In the genomic region with DNA sequence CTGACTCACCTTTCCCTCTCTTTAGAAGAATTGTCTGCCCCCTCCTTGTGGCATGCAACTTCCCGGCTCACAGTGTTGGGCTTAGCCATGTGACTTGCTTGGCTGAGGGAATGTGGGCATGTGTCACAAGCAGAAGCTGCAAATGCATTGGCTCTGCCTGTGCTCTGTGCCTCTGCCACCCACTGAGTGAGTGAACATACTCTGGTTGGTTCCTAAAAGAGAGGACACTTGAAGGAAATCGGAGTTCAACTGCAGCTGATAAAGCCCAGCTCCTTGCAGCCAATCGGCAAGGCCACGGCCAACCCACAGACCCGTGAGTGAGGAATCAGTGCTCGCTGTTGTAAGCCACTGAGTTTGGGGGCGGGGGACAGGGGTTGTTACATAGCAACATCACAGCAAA, we compare ENCODE assay signal across 12 cellular contexts. TPM values are rescaled to one million over a fixed set of nuclear protein-coding genes. Genes with fewer than 3 reads are reported as not detected.
DNase-seq lines count a peak whose midpoint lies in the region; ATAC-seq and TF ChIP-seq lines count a peak whose summit lies in the region.
"Had no signal": no experiment of that assay in that cellular context is flagged by ENCODE, and none has a peak within 500 bp of the region (broad histone marks: within the 10 kb centered on the region; RNA-seq: fewer than 3 reads in every experiment).

No MANE protein-coding gene starts in this region.

- peak; percentile 82 for DNase-seq in GM23248
- peak; percentile 12 for DNase-seq in SK-N-SH
- peak; percentile 16 for DNase-seq in fibroblast of villous mesenchyme (ENCODE audit: low read depth)
- DNase-seq in posterior cingulate gyrus = peak in 8 of 10 donors; percentile 48 to 94 (median 66)
- DNase-seq in central memory CD4-positive, alpha-beta T cell = no peak
- DNase-seq in spleen = no peak
- no peak for DNase-seq in GM19240 (ENCODE audit: insufficient read length, low spot score)
- DNase-seq: GDM1; stimulated activated naive B cell treated with anti-CD40 and anti-IgM and Interleukin-4, amounts not matched to agents 10 μg/mL and 1 μg/mL and 100 μg/mL, for 72 hours; T1000 had no signal

- H3K9ac ChIP-seq in GM23248 = no peak overlapping the region
- no peak overlapping the region for H3K9ac ChIP-seq in SK-N-SH
- H3K9ac ChIP-seq: KMS-11 had no signal

- H3K36me3 ChIP-seq in GM23248 (ENCODE audit: low read depth) (no peaks in the 10 kb centered on the region), SK-N-SH (replicated peaks in 1 of 2; ENCODE audit: control insufficient read depth in 1 of 2, insufficient read depth in 2 of 2, low read length in 1 of 2) (no peaks in the 10 kb centered on the region), spleen (no peaks in the 10 kb centered on the region)

- TF ChIP-seq RAD21 in SK-N-SH (IDR thresholded peaks at IDR 0.05; ENCODE audit: low read length) = no peak

- POLR2A ChIA-PET in SK-N-SH (lab: Yijun Ruan, JAX) = no interaction called here

- H3K79me2 ChIP-seq in GM23248 (ENCODE audit: insufficient read depth) (no peaks in the 10 kb centered on the region), SK-N-SH (ENCODE audit: insufficient read depth) (no peaks in the 10 kb centered on the region)

- intact Hi-C loops in posterior cingulate gyrus (cut with DNase I) (no loop called here), spleen (cut with DNase I; ENCODE audit: low total_unique reads) (no loop called here)

- H3K27me3 ChIP-seq in GM23248 (replicated peaks; ENCODE audit: insufficient read depth) = peaks cover 16% of the 10 kb centered on the region
- H3K27me3 ChIP-seq in SK-N-SH (ENCODE audit: insufficient read depth) = no peaks in the 10 kb centered on the region
- H3K27me3 ChIP-seq in spleen (replicated peaks in 1 of 7) = peaks cover 0 to 38% (median 0%) of the 10 kb centered on the region in 7 donors

- H3K9me2 ChIP-seq in GM23248 (ENCODE audit: insufficient read depth) (no peaks in the 10 kb centered on the region), SK-N-SH (no peaks in the 10 kb centered on the region)

- H2AFZ ChIP-seq in GM23248 = no peak overlapping the region
- H2AFZ ChIP-seq in SK-N-SH (ENCODE audit: low read depth) = no peak overlapping the region

- no peaks in the 10 kb centered on the region for H4K20me1 ChIP-seq in GM23248 (ENCODE audit: insufficient read depth)
- H4K20me1 ChIP-seq in SK-N-SH (ENCODE audit: insufficient read depth) = no peaks in the 10 kb centered on the region

- WGBS in GM23248 (ENCODE audit: low coverage in 1 of 2, low lambda C conversion rate in 2 of 2, missing lambda C conversion rate in 2 of 2), 2 experiments = 8 to 10% methylated on average over 7 of the region's 7 CpGs
- 89% methylated on average over 7 of the region's 7 CpGs for WGBS in SK-N-SH (ENCODE audit: low lambda C conversion rate)
- 61 to 75% (median 70%) methylated on average over 7 of the region's 7 CpGs for WGBS in spleen, 5 donors

- no peak overlapping the region for H3K4me2 ChIP-seq in GM23248 (ENCODE audit: unreplicated experiment)
- H3K4me2 ChIP-seq in SK-N-SH = no peak overlapping the region
- H3K4me2 ChIP-seq: KMS-11 had no signal

- TF ChIP-seq CTCF in SK-N-SH (IDR thresholded peaks at IDR 0.05) (no peak), fibroblast of villous mesenchyme (IDR thresholded peaks at IDR 0.05; ENCODE audit: insufficient read depth, low read depth, low read length) (no peak), spleen (IDR thresholded peaks at IDR 0.05 in 8 of 11, conservative IDR thresholded peaks at IDR 0.05 in 3 of 11) (no peak)

- H3K4me3 ChIP-seq in GM23248 (no peak overlapping the region), SK-N-SH (ENCODE audit: low read depth in 2 of 2, low read length in 1 of 2) (no peak overlapping the region), fibroblast of villous mesenchyme (ENCODE audit: low read depth, low read length) (no peak overlapping the region), spleen (no peak overlapping the region)

- no peaks in the 10 kb centered on the region for H3K4me1 ChIP-seq in GM23248 (ENCODE audit: insufficient read depth)
- H3K4me1 ChIP-seq in SK-N-SH (ENCODE audit: control insufficient read depth in 1 of 2, insufficient read depth in 2 of 2, low read depth in 1 of 2, low read length in 1 of 2) = peaks cover 0 to 4% of the 10 kb centered on the region in 2 experiments; a peak in 1 of 4 replicates
- H3K4me1 ChIP-seq in spleen = no peaks in the 10 kb centered on the region

- in situ Hi-C loops in GM23248 (cut with MboI) = no loop called here

- CTCF ChIA-PET in SK-N-SH (lab: Yijun Ruan, JAX) = interaction anchor here (1.0 to 3.2 kb wide), 2 partner anchors 10 to 18 kb away, joined by 3 to 10 read pairs; no protein-coding TSS in a partner anchor

- H3K27ac ChIP-seq in GM23248 (no peak overlapping the region), SK-N-SH (ENCODE audit: low read depth in 2 of 2, low read length in 1 of 2) (no peak overlapping the region), spleen (no peak overlapping the region)
- H3K27ac ChIP-seq: KMS-11 had no signal

- H3K9me3 ChIP-seq in GM23248 (ENCODE audit: low read depth) = no peaks in the 10 kb centered on the region
- H3K9me3 ChIP-seq in SK-N-SH = no peaks in the 10 kb centered on the region
- H3K9me3 ChIP-seq in spleen = peaks cover 0 to 6% (median 0%) of the 10 kb centered on the region in 8 donors

- TF ChIP-seq EP300 in SK-N-SH (IDR thresholded peaks at IDR 0.05; ENCODE audit: borderline replicate concordance in 1 of 2, low read depth in 1 of 2, low read length in 1 of 2) = no peak

- H3F3A ChIP-seq in GM23248 (ENCODE audit: insufficient read depth) (no peaks in the 10 kb centered on the region), SK-N-SH (replicated peaks; ENCODE audit: insufficient read depth) (no peaks in the 10 kb centered on the region)

- no peak for ATAC-seq in GM19455 (IDR thresholded peaks at IDR 0.05; ENCODE audit: unreplicated experiment)
- ATAC-seq: stimulated activated naive B cell treated with anti-CD40 and anti-IgM and Interleukin-4, amounts not matched to agents 10 μg/mL and 1 μg/mL and 100 μg/mL, for 72 hours had no signal

- no peak for TF ChIP-seq POLR2A in spleen (IDR thresholded peaks at IDR 0.05)

TF ChIP-seq in SK-N-SH, 30 proteins besides CTCF, POLR2A, EP300 and RAD21:
- TF ChIP-seq EZH2phosphoT487 (IDR thresholded peaks at IDR 0.05; ENCODE audit: borderline replicate concordance, low read depth) = no peak
- TF ChIP-seq, protein P1, sequence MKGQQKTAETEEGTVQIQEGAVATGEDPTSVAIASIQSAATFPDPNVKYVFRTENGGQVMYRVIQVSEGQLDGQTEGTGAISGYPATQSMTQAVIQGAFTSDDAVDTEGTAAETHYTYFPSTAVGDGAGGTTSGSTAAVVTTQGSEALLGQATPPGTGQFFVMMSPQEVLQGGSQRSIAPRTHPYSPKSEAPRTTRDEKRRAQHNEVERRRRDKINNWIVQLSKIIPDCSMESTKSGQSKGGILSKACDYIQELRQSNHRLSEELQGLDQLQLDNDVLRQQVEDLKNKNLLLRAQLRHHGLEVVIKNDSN (IDR thresholded peaks at IDR 0.05; ENCODE audit: borderline replicate concordance, low read depth) = peak; percentile 49; the same call in 1 of the 2 replicates
- TF ChIP-seq, protein P2, sequence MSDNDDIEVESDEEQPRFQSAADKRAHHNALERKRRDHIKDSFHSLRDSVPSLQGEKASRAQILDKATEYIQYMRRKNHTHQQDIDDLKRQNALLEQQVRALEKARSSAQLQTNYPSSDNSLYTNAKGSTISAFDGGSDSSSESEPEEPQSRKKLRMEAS (IDR thresholded peaks at IDR 0.05; ENCODE audit: low read depth) = peak; percentile 33; the same call in 1 of the 2 replicates

RNA-seq across cellular contexts. Expression of a gene that starts 10.9 kb away (rescaled TPM):
- total RNA-seq in GM23248 (2014; rRNA removed; shearing (Covaris generic)) = 3.8 and 9.9 TPM in 2 replicates
- polyA plus RNA-seq in GM23248 (2016; fragmentation: Nextera tagmentation; extraction: Ambion mirVana) (6.5 and 8.9 TPM in 2 replicates), SK-N-SH (2012; rRNA removed) (8.4 and 9.0 TPM in 2 replicates), spleen (1 to 10 TPM; 1.3 to 5.4 (median 2.3) TPM)
- 9.0 and 9.3 TPM in 2 replicates for polyA plus RNA-seq in SK-N-SH (2012; cell fraction: cytosol; rRNA removed)
- polyA plus RNA-seq in SK-N-SH (2012; cell fraction: nucleus; rRNA removed) = 3.7 and 4.5 TPM in 2 replicates
- total RNA-seq in fibroblast of villous mesenchyme (5.8 and 8.6 TPM in 2 replicates), spleen (1 to 10 TPM; 1.0 to 7.0 (median 2.3) TPM)

RNA-seq across cellular contexts. Expression of a gene that starts 51.3 kb away (rescaled TPM):
- total RNA-seq in GM23248 (2014; rRNA removed; shearing (Covaris generic)) = 3.8 and 13.2 TPM in 2 replicates
- polyA plus RNA-seq in GM23248 (2016; fragmentation: Nextera tagmentation; extraction: Ambion mirVana) = 6.5 and 7.0 TPM in 2 replicates
- polyA plus RNA-seq in SK-N-SH (2012; rRNA removed) = 15.9 and 27.2 TPM in 2 replicates
- 13.7 and 16.7 TPM in 2 replicates for polyA plus RNA-seq in SK-N-SH (2012; cell fraction: cytosol; rRNA removed)
- polyA plus RNA-seq in SK-N-SH (2012; cell fraction: nucleus; rRNA removed) = 20.6 and 35.2 TPM in 2 replicates
- total RNA-seq in fibroblast of villous mesenchyme = 8.2 and 8.4 TPM in 2 replicates
- total RNA-seq in spleen = 10 to 100 TPM; 12.1 to 31.1 (median 14.9) TPM
- 100 to 1,000 TPM in 1 of 3 donors, 10 to 100 TPM in 2; 38.0 to 107 (median 73.4) TPM for polyA plus RNA-seq in spleen

Comparison
In these comparisons a context has a peak if more than half of its experiments do, and no peak if none do; other contexts are left out.
1. DNase-seq: peak in GM23248 (single experiment), SK-N-SH (single experiment), fibroblast of villous mesenchyme (single experiment) and posterior cingulate gyrus (8 of 10); none in central memory CD4-positive, alpha-beta T cell (single experiment), spleen (single experiment) and GM19240 (single experiment).